ENCODE assay signal across 2 cellular contexts in the genomic region with DNA sequence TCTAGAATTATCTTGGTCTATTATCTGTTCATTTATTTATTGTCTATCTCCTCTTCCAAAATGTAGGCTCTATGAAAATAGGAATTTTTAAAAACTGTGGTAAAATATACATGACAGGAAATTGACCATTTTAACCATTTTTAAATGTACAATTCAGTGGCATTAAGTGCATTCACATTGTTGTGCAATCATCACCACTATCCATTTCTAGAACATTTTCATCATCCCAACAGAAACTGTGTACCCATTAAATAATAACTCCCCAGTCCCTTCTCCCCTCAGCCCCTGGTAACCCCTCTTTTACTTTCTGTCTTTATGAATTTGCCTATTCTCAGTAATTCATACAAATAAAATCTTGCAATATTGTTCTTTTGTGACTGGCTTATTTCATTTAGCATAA.
TF ChIP-seq lines count a peak whose summit lies in the region.

No MANE protein-coding gene starts in this region.

TF ChIP-seq in A549, 52 proteins besides CTCF, POLR2A, EP300 and RAD21 (continued from another document):
- TF ChIP-seq TFCP2L1 (CRISPR knock-in tag; IDR thresholded peaks at IDR 0.05), result no peak
- TF ChIP-seq SMC3 (IDR thresholded peaks at IDR 0.05), result no peak
- TF ChIP-seq FOXS1 (CRISPR knock-in tag; IDR thresholded peaks at IDR 0.05), result no peak
- TF ChIP-seq, protein P1, sequence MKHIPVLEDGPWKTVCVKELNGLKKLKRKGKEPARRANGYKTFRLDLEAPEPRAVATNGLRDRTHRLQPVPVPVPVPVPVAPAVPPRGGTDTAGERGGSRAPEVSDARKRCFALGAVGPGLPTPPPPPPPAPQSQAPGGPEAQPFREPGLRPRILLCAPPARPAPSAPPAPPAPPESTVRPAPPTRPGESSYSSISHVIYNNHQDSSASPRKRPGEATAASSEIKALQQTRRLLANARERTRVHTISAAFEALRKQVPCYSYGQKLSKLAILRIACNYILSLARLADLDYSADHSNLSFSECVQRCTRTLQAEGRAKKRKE (CRISPR knock-in tag; IDR thresholded peaks at IDR 0.05; ENCODE audit: low read depth), result no peak
- TF ChIP-seq, protein P2, sequence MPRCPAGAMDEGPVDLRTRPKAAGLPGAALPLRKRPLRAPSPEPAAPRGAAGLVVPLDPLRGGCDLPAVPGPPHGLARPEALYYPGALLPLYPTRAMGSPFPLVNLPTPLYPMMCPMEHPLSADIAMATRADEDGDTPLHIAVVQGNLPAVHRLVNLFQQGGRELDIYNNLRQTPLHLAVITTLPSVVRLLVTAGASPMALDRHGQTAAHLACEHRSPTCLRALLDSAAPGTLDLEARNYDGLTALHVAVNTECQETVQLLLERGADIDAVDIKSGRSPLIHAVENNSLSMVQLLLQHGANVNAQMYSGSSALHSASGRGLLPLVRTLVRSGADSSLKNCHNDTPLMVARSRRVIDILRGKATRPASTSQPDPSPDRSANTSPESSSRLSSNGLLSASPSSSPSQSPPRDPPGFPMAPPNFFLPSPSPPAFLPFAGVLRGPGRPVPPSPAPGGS (IDR thresholded peaks at IDR 0.05), result no peak
- no peak for TF ChIP-seq CBX2 (IDR thresholded peaks at IDR 0.05; ENCODE audit: borderline replicate concordance, low read depth)
- no peak for TF ChIP-seq RNF2 (IDR thresholded peaks at IDR 0.05; ENCODE audit: borderline replicate concordance, low read depth)
- no peak for TF ChIP-seq ZNF302 (CRISPR knock-in tag; IDR thresholded peaks at IDR 0.05)
- TF ChIP-seq MYC (IDR thresholded peaks at IDR 0.05; ENCODE audit: borderline replicate concordance, low read length), result no peak
- no peak for TF ChIP-seq RARB (CRISPR knock-in tag; IDR thresholded peaks at IDR 0.05)
- TF ChIP-seq NFE2L2 (conservative IDR thresholded peaks at IDR 0.05; ENCODE audit: low read length), result no peak
TF ChIP-seq in A549: peak in this region for 0.

TF ChIP-seq in K562, 482 proteins besides CTCF, POLR2A, EP300 and RAD21 (continued from another document):
- TF ChIP-seq RCOR1 (IDR thresholded peaks at IDR 0.05; ENCODE audit: borderline replicate concordance in 1 of 2, low read depth in 2 of 2, low read length in 2 of 2) (no peak), CEBPB (tag; IDR thresholded peaks at IDR 0.05) (peak; percentile 67), CEBPG (CRISPR knock-in tag; IDR thresholded peaks at IDR 0.05) (no peak), CEBPG (tag; conservative IDR thresholded peaks at IDR 0.05 in 1 of 2, IDR thresholded peaks at IDR 0.05 in 1 of 2) (peak; percentile 39 to 42; a peak in 3 of 4 replicates)
